2 cellular contexts compared by ENCODE assay signal in genomic region chr17:66964930-66965800, GRCh38.
TF ChIP-seq lines count a peak whose summit lies in the region.

No MANE protein-coding gene starts in this region.

TF ChIP-seq in K562, 482 proteins besides CTCF, POLR2A, EP300 and RAD21:
- TF ChIP-seq ZBTB11 (CRISPR knock-in tag; IDR thresholded peaks at IDR 0.05) (peak in 1 of 3 experiments; percentile 26; a peak in 1 of 6 replicates), CREB1 (IDR thresholded peaks at IDR 0.05) (no peak), CREB1 (CRISPR knock-in tag; IDR thresholded peaks at IDR 0.05) (no peak), MTA3 (IDR thresholded peaks at IDR 0.05; ENCODE audit: borderline replicate concordance) (no peak), ZFP36 (IDR thresholded peaks at IDR 0.05; ENCODE audit: low read depth, low read length, partially characterized antibody) (no peak), E2F3 (CRISPR knock-in tag; IDR thresholded peaks at IDR 0.05) (no peak)
TF ChIP-seq in K562: peak in this region for 1.

TF ChIP-seq in HepG2, 621 proteins besides CTCF, POLR2A, EP300 and RAD21:
- TF ChIP-seq ZNF550 (CRISPR knock-in tag; IDR thresholded peaks at IDR 0.05; ENCODE audit: borderline replicate concordance) (no peak), SRSF4 (IDR thresholded peaks at IDR 0.05; ENCODE audit: low read depth, low read length, poor library complexity, severe bottlenecking) (no peak), HNRNPK (IDR thresholded peaks at IDR 0.05; ENCODE audit: low read depth, low read length, poor library complexity, severe bottlenecking) (peak; percentile 22), EZH2 (conservative IDR thresholded peaks at IDR 0.05; ENCODE audit: low read depth, low read length) (peak; percentile 80), MTF2 (CRISPR knock-in tag; IDR thresholded peaks at IDR 0.05; ENCODE audit: borderline replicate concordance) (peak; percentile 83), MLLT10 (CRISPR knock-in tag; IDR thresholded peaks at IDR 0.05) (no peak), ZNF800 (CRISPR knock-in tag; IDR thresholded peaks at IDR 0.05) (peak; percentile 98), ZNF777 (CRISPR knock-in tag; IDR thresholded peaks at IDR 0.05) (0 out of 2 replicates have a peak, but pooled peaks have one; percentile 22), NR1H2 (CRISPR knock-in tag; IDR thresholded peaks at IDR 0.05; ENCODE audit: borderline replicate concordance, low read depth) (no peak), STAT6 (CRISPR knock-in tag; IDR thresholded peaks at IDR 0.05; ENCODE audit: borderline replicate concordance) (no peak), ZBTB14 (CRISPR knock-in tag; IDR thresholded peaks at IDR 0.05) (peak; percentile 68), ZBTB38 (CRISPR knock-in tag; IDR thresholded peaks at IDR 0.05) (no peak), ZNF687 (CRISPR knock-in tag; IDR thresholded peaks at IDR 0.05) (0 out of 2 replicates have a peak, but pooled peaks have one; percentile 22)
